ENCODE assay signal across 18 cellular contexts in the genomic region with DNA sequence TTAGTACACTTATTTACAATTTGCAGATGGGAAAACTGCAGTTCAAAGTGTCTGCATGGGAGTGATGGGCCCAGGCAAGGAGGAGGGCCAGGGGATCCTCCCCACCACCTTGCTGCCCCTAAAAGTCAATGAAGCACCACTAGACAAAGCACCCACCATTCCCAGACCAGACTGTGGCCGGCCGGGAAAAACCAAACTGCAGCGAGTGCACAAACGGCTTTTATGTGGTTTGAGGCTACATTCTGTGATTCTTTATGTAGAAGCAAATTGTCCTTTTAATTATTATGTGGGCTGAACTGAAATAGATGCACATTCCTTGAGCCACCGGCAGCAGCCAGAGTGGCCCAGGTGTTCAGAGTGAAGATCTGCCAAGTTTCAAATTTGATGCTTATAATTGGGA.
A peak's percentile ranks its signal among the peaks of the same experiment; 100 is the strongest.
DNase-seq lines count a peak whose midpoint lies in the region; FAIRE-seq and TF ChIP-seq lines count a peak whose summit lies in the region.
"Had no signal": no experiment of that assay in that cellular context is flagged by ENCODE, and none has a peak within 500 bp of the region (broad histone marks: within the 10 kb centered on the region; RNA-seq: fewer than 3 reads in every experiment).

No MANE protein-coding gene starts in this region.

- H4K20me1 ChIP-seq in KMS-11 (ENCODE audit: insufficient read depth) = no peaks in the 10 kb centered on the region

- no peak overlapping the region; the same call in 1 of the 2 replicates for H3K9ac ChIP-seq in KMS-11

- H3K4me2 ChIP-seq in KMS-11 = peak overlapping the region; percentile 88
- H3K4me2 ChIP-seq: GM23338 had no signal

- H3K4me1 ChIP-seq in KMS-11 (ENCODE audit: low read depth, poor library complexity, severe bottlenecking) = peaks cover 78% of the 10 kb centered on the region
- H3K4me1 ChIP-seq: BE2C had no signal

- H3K36me3 ChIP-seq in KMS-11 (ENCODE audit: insufficient read depth) = no peaks in the 10 kb centered on the region
- H3K36me3 ChIP-seq: BE2C had no signal

- H3K27ac ChIP-seq in KMS-11 = peak overlapping the region; percentile 74
- H3K27ac ChIP-seq: HL-60 had no signal

- H3K27me3 ChIP-seq in KMS-11 (ENCODE audit: insufficient read depth, low read depth) = no peaks in the 10 kb centered on the region
- H3K27me3 ChIP-seq: BE2C had no signal

- H3K79me2 ChIP-seq in KMS-11 (ENCODE audit: insufficient read depth, low read depth) = no peaks in the 10 kb centered on the region

- TF ChIP-seq CTCF in KMS-11 (conservative IDR thresholded peaks at IDR 0.05; ENCODE audit: low read depth, low read length) = no peak

- FAIRE-seq in urothelium cell line (lab: Jason Lieb, UNC) = no peak
- FAIRE-seq: G401.6, GM12891 had no signal

- H3K4me3 ChIP-seq in KMS-11 (IDR thresholded peaks at IDR 0.05; ENCODE audit: insufficient read depth, low read depth, low read length) = no peak overlapping the region
- H3K4me3 ChIP-seq: GM23338 had no signal

- no peak overlapping the region for H2AFZ ChIP-seq in KMS-11 (ENCODE audit: low read depth)

- DNase-seq in NCI-H2107 treated with DMSO at 0.1 percent for 48 hours (lab: John Stamatoyannopoulos, UW; ENCODE audit: unreplicated experiment) (peak; percentile 3), NCI-H2107 (lab: John Stamatoyannopoulos, UW) (no peak), RPMI8226 (peak; percentile 62), urothelium cell line (ENCODE audit: low spot score) (peak; percentile 21), RKO (ENCODE audit: low spot score) (no peak), retina (no peak), T-helper 1 cell (no peak)
- DNase-seq: BE2C; CD8-positive, alpha-beta memory T cell; DMS 273 treated with DMSO at 0.1 percent for 48 hours; DMS79 treated with DMSO at 0.1 percent for 48 hours; EL; H7 had no signal

Comparison
In these comparisons a context has a peak if more than half of its experiments do, and no peak if none do; other contexts are left out.
1. DNase-seq: peak in NCI-H2107 treated with DMSO at 0.1 percent for 48 hours (single experiment), RPMI8226 (single experiment) and urothelium cell line (single experiment); none in NCI-H2107 (single experiment), RKO (single experiment), retina (single experiment) and T-helper 1 cell (0 of 5).